Comparison of ENCODE assay signal across 21 cellular contexts in the genomic region with DNA sequence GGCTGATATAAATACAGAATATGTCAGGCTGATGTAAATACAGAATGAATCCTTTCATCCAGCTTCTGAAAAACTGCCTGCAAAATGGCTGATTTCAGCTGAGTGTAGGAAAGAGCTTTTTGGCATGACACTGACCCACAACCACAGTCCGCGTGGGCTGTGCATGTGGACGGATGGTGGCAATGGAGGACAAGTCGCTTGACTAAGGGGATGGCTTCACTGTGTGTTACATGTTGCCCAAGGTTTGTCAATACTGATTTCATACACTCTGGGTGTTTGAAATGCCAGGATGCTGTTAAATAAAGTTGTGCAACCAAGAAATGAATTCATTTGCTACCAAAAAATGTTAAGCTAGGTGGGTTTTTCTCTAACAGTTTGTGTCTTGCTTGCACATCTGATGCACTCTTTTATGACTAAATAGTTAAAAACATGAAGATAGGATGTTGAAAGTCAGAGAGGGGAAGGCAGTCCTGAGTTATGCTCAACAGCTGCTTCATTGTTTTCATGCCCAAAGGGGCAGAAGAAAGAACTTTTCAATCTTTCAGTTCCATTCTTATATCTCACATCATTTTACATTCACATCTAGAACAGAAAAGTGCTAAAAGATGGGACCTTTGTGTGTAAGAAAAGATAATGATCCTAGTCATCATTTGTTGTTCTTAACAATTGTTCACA. TPM values are rescaled to one million over a fixed set of nuclear protein-coding genes. Genes with fewer than 3 reads are reported as not detected.
DNase-seq lines count a peak whose midpoint lies in the region; ATAC-seq, FAIRE-seq and TF ChIP-seq lines count a peak whose summit lies in the region.
"Had no signal": no experiment of that assay in that cellular context is flagged by ENCODE, and none has a peak within 500 bp of the region (broad histone marks: within the 10 kb centered on the region; RNA-seq: fewer than 3 reads in every experiment).

No MANE protein-coding gene starts in this region.

- H3K36me3 Mint-ChIP-seq in activated T-helper 2 cell treated with anti-CD3 and anti-CD28 coated beads, Interferon-gamma antibody, Interleukin-2, Interleukin-4, amounts not matched to agents 10 μg/mL and 5 μg/mL and 100 μg/mL, durations not matched to agents 14 hours and 24 hours and 36 hours (ENCODE audit: low read depth) = no peaks in the 10 kb centered on the region
- H3K36me3 Mint-ChIP-seq: T-cell had no signal

- H3K9me3 ChIP-seq in MM.1S (replicated peaks; ENCODE audit: insufficient read depth, low read length) = no peaks in the 10 kb centered on the region
- H3K9me3 ChIP-seq: BE2C had no signal

- DNase-seq in MM.1S (peak; percentile 27), myocyte (ENCODE audit: low read depth) (peak; percentile 62), urothelium cell line (ENCODE audit: low spot score) (no peak), iPS-NIHi11 (ENCODE audit: low spot score) (no peak), H54 (ENCODE audit: insufficient read length, low spot score) (no peak)
- DNase-seq in activated T-helper 2 cell treated with anti-CD3 and anti-CD28 coated beads, Interferon-gamma antibody, Interleukin-2, Interleukin-4, amounts not matched to agents 10 μg/mL and 5 μg/mL and 100 μg/mL, durations not matched to agents 14 hours and 24 hours and 36 hours (ENCODE audit: low spot score) = no peak
- DNase-seq: BE2C; DMS79; KBM-7; NCI-H1092 treated with DMSO at 0.1 percent for 48 hours; NCI-H1436 treated with DMSO at 0.1 percent for 48 hours; NCI-H1930; NCI-H510A; NCI-H748 treated with DMSO at 0.1 percent for 48 hours; NK-92 treated with Interleukin-12 subunit alpha and Interleukin-12 subunit beta, amount 100 ng/mL, for 24 hours; SHP77 treated with DMSO at 0.1 percent for 48 hours; T-cell had no signal

- ATAC-seq in GM18870 (IDR thresholded peaks at IDR 0.05; ENCODE audit: unreplicated experiment) = peak; percentile 58
- ATAC-seq: SK-N-SH treated with all-trans-retinoic acid at 6 μM for 48 hours, T-cell had no signal

- no peak overlapping the region for H3K4me3 Mint-ChIP-seq in activated T-helper 2 cell treated with anti-CD3 and anti-CD28 coated beads, Interferon-gamma antibody, Interleukin-2, Interleukin-4, amounts not matched to agents 10 μg/mL and 5 μg/mL and 100 μg/mL, durations not matched to agents 14 hours and 24 hours and 36 hours (ENCODE audit: low read depth)
- H3K4me3 Mint-ChIP-seq: T-cell had no signal

- no peak overlapping the region for H3K9ac ChIP-seq in MM.1S (ENCODE audit: low read length)

- H3K4me1 Mint-ChIP-seq in activated T-helper 2 cell treated with anti-CD3 and anti-CD28 coated beads, Interferon-gamma antibody, Interleukin-2, Interleukin-4, amounts not matched to agents 10 μg/mL and 5 μg/mL and 100 μg/mL, durations not matched to agents 14 hours and 24 hours and 36 hours (ENCODE audit: low read depth) = no peaks in the 10 kb centered on the region
- H3K4me1 Mint-ChIP-seq: T-cell had no signal

- no peak overlapping the region for H3K27ac ChIP-seq in MM.1S (ENCODE audit: low read length)
- H3K27ac ChIP-seq: RWPE1 had no signal

- H4K20me1 ChIP-seq in MM.1S (ENCODE audit: insufficient read depth, low read length) = no peaks in the 10 kb centered on the region

- no peaks in the 10 kb centered on the region for H3K27me3 ChIP-seq in MM.1S (replicated peaks; ENCODE audit: insufficient read depth, low read length)
- H3K27me3 ChIP-seq: BE2C had no signal

- no peaks in the 10 kb centered on the region for H3K27me3 Mint-ChIP-seq in activated T-helper 2 cell treated with anti-CD3 and anti-CD28 coated beads, Interferon-gamma antibody, Interleukin-2, Interleukin-4, amounts not matched to agents 10 μg/mL and 5 μg/mL and 100 μg/mL, durations not matched to agents 14 hours and 24 hours and 36 hours (ENCODE audit: low read depth)

- no peaks in the 10 kb centered on the region for H3K36me3 ChIP-seq in MM.1S (replicated peaks; ENCODE audit: insufficient read depth, low read length)
- H3K36me3 ChIP-seq: BE2C had no signal

- H3K4me3 ChIP-seq in MM.1S (ENCODE audit: low read length) = no peak overlapping the region

- no peak for TF ChIP-seq POLR2A in H54 (IDR thresholded peaks at IDR 0.05; ENCODE audit: low read depth, low read length)

- no peaks in the 10 kb centered on the region for H3K9me3 Mint-ChIP-seq in activated T-helper 2 cell treated with anti-CD3 and anti-CD28 coated beads, Interferon-gamma antibody, Interleukin-2, Interleukin-4, amounts not matched to agents 10 μg/mL and 5 μg/mL and 100 μg/mL, durations not matched to agents 14 hours and 24 hours and 36 hours
- H3K9me3 Mint-ChIP-seq: T-cell had no signal

- H3K9me2 ChIP-seq in MM.1S (replicated peaks; ENCODE audit: insufficient read depth, low read length) = no peaks in the 10 kb centered on the region

- H3K79me2 ChIP-seq in MM.1S (ENCODE audit: low read length) = no peaks in the 10 kb centered on the region

- no peak overlapping the region for H3K27ac Mint-ChIP-seq in activated T-helper 2 cell treated with anti-CD3 and anti-CD28 coated beads, Interferon-gamma antibody, Interleukin-2, Interleukin-4, amounts not matched to agents 10 μg/mL and 5 μg/mL and 100 μg/mL, durations not matched to agents 14 hours and 24 hours and 36 hours
- H3K27ac Mint-ChIP-seq: T-cell had no signal

- H3K4me2 ChIP-seq in MM.1S (ENCODE audit: low read depth, low read length) = no peak overlapping the region

- TF ChIP-seq CTCF in MM.1S (IDR thresholded peaks at IDR 0.05; ENCODE audit: low read length) = no peak

- peak; percentile 32 for FAIRE-seq in urothelium cell line (lab: Jason Lieb, UNC)
- no peak for FAIRE-seq in H54 (lab: Jason Lieb, UNC)

- intact Hi-C loops in activated T-helper 2 cell treated with anti-CD3 and anti-CD28 coated beads, Interferon-gamma antibody, Interleukin-2, Interleukin-4, amounts not matched to agents 10 μg/mL and 5 μg/mL and 100 μg/mL, durations not matched to agents 14 hours and 24 hours and 36 hours (cut with micrococcal nuclease) = no loop called here

- peaks cover 6% of the 10 kb centered on the region for H3K4me1 ChIP-seq in MM.1S (ENCODE audit: low read length)
- H3K4me1 ChIP-seq: BE2C had no signal

- H2AFZ ChIP-seq in MM.1S (ENCODE audit: low read length) = no peak overlapping the region

- H3F3A ChIP-seq in MM.1S (ENCODE audit: insufficient read depth, low read length) = no peaks in the 10 kb centered on the region

RNA-seq across cellular contexts. Expression of a gene that starts 36.5 kb away (rescaled TPM):
- 0.10 and 0.64 TPM in 2 replicates for total RNA-seq in myocyte
- polyA plus RNA-seq in myocyte (2012) = 0.06 TPM
- not detected in 2 replicates for total RNA-seq in activated T-helper 2 cell treated with anti-CD3 and anti-CD28 coated beads, Interferon-gamma antibody, Interleukin-2, Interleukin-4, amounts not matched to agents 10 μg/mL and 5 μg/mL and 100 μg/mL, durations not matched to agents 14 hours and 24 hours and 36 hours
- total RNA-seq: H4, T-cell had no signal

Comparison
In these comparisons a context has a peak if more than half of its experiments do, and no peak if none do; other contexts are left out.
1. DNase-seq: peak in MM.1S (single experiment) and myocyte (single experiment); none in urothelium cell line (single experiment), iPS-NIHi11 (single experiment), H54 (single experiment) and activated T-helper 2 cell treated with anti-CD3 and anti-CD28 coated beads, Interferon-gamma antibody, Interleukin-2, Interleukin-4, amounts not matched to agents 10 μg/mL and 5 μg/mL and 100 μg/mL, durations not matched to agents 14 hours and 24 hours and 36 hours (single experiment).